8 cellular contexts compared by ENCODE assay signal in genomic region chr1:183318433-183318832, GRCh38.
A peak's percentile ranks its signal among the peaks of the same experiment; 100 is the strongest.
DNase-seq lines count a peak whose midpoint lies in the region; ATAC-seq and TF ChIP-seq lines count a peak whose summit lies in the region.

No MANE protein-coding gene starts in this region.

- no peaks in the 10 kb centered on the region for H3K36me3 Mint-ChIP-seq in nephron (ENCODE audit: low read depth)
- no peaks in the 10 kb centered on the region for H3K36me3 Mint-ChIP-seq in activated naive CD4-positive, alpha-beta T cell treated with anti-CD3 and anti-CD28 coated beads, Interleukin-2, amount 50 U/mL, for 72 hours

- H3K9me3 ChIP-seq in GM23248 (ENCODE audit: low read depth), result no peaks in the 10 kb centered on the region
- no peaks in the 10 kb centered on the region for H3K9me3 ChIP-seq in Panc1 (ENCODE audit: control insufficient read depth, insufficient read depth, low read depth, low read length)

- peaks cover 24% of the 10 kb centered on the region for H3K4me1 Mint-ChIP-seq in nephron

- H3K4me1 ChIP-seq in GM23248 (ENCODE audit: insufficient read depth) (peaks cover 12% of the 10 kb centered on the region), Panc1 (ENCODE audit: control insufficient read depth, insufficient read depth, low read length) (no peaks in the 10 kb centered on the region)

- H2AFZ ChIP-seq in GM23248, result peak overlapping the region; percentile 45; the same call in 1 of the 2 replicates

- no peak overlapping the region for H3K27ac ChIP-seq in GM23248
- no peak overlapping the region for H3K27ac ChIP-seq in Panc1 (ENCODE audit: low read length)

- 32 to 33% methylated on average over 4 of the region's 4 CpGs for WGBS in GM23248 (ENCODE audit: low coverage in 1 of 2, low lambda C conversion rate in 2 of 2, missing lambda C conversion rate in 2 of 2), 2 experiments

- no peaks in the 10 kb centered on the region for H3K9me3 Mint-ChIP-seq in nephron
- no peaks in the 10 kb centered on the region for H3K9me3 Mint-ChIP-seq in activated naive CD4-positive, alpha-beta T cell treated with anti-CD3 and anti-CD28 coated beads, Interleukin-2, amount 50 U/mL, for 72 hours

- H4K20me1 ChIP-seq in GM23248 (ENCODE audit: insufficient read depth), result no peaks in the 10 kb centered on the region

- ATAC-seq in Panc1, result peak; percentile 91
- ATAC-seq in esophagus mucosa, result peak; percentile 91
- no peak for ATAC-seq in activated naive CD4-positive, alpha-beta T cell treated with anti-CD3 and anti-CD28 coated beads, Interleukin-2, amount 50 U/mL, for 72 hours

- no peaks in the 10 kb centered on the region for H3K27me3 Mint-ChIP-seq in nephron (ENCODE audit: low read depth)

- no peaks in the 10 kb centered on the region for H3K9me2 ChIP-seq in GM23248 (ENCODE audit: insufficient read depth)

- H3K4me3 ChIP-seq in AG10803 (ENCODE audit: low read length), result no peak overlapping the region
- no peak overlapping the region for H3K4me3 ChIP-seq in GM23248
- H3K4me3 ChIP-seq in Panc1 (ENCODE audit: low read depth in 2 of 2, low read length in 2 of 2), result no peak overlapping the region

- CTCF ChIA-PET in Panc1 (lab: Charles Lee), result no interaction called here

- H3K36me3 ChIP-seq in GM23248 (ENCODE audit: low read depth) (no peaks in the 10 kb centered on the region), Panc1 (ENCODE audit: control insufficient read depth, insufficient read depth, low read length) (no peaks in the 10 kb centered on the region)

- intact Hi-C loops in Panc1 (cut with micrococcal nuclease; ENCODE audit: unreplicated experiment), result no loop called here

- DNase-seq in AG10803 (ENCODE audit: low read depth) (peak; percentile 92), GM23248 (peak; percentile 94), Panc1 (ENCODE audit: low read depth, low spot score) (peak; percentile 27), hippocampal formation (lab: John Stamatoyannopoulos, UW) (no peak)
- no peak for DNase-seq in stimulated activated naive CD4-positive, alpha-beta T cell (lab: John Stamatoyannopoulos, UW)
- DNase-seq in activated naive CD4-positive, alpha-beta T cell treated with anti-CD3 and anti-CD28 coated beads, Interleukin-2, amount 50 U/mL, for 72 hours (ENCODE audit: low spot score in 2 of 2), result no peak

- in situ Hi-C loops in GM23248 (cut with MboI), result no loop called here
- in situ Hi-C loops in Panc1 (cut with HindIII; ENCODE audit: low pct_unique_long_range_greater_than_20kb, low sequenced_read_pairs), result no loop called here

- peak overlapping the region; percentile 85 to 97 (median 88) for H3K27ac Mint-ChIP-seq in nephron
- no peak overlapping the region for H3K27ac Mint-ChIP-seq in activated naive CD4-positive, alpha-beta T cell treated with anti-CD3 and anti-CD28 coated beads, Interleukin-2, amount 50 U/mL, for 72 hours

- no TSS peak for BruUV-seq in Panc1 (replicated peaks; lab: Mats Ljungman, UMichigan)

- H3K27me3 ChIP-seq in GM23248 (replicated peaks; ENCODE audit: insufficient read depth), result no peaks in the 10 kb centered on the region
- no peaks in the 10 kb centered on the region for H3K27me3 ChIP-seq in Panc1 (ENCODE audit: control insufficient read depth, insufficient read depth, low read length)

- H3K79me2 ChIP-seq in GM23248 (ENCODE audit: insufficient read depth), result no peaks in the 10 kb centered on the region

- no peak overlapping the region for H3K4me2 ChIP-seq in GM23248 (ENCODE audit: unreplicated experiment)

- POLR2A ChIA-PET in Panc1 (lab: Charles Lee), result no interaction called here

- peak overlapping the region; percentile 41; the same call in 1 of the 2 replicates for H3K9ac ChIP-seq in GM23248

- H3F3A ChIP-seq in GM23248 (ENCODE audit: insufficient read depth), result no peaks in the 10 kb centered on the region

- peak; percentile 88 for TF ChIP-seq CTCF in AG10803 (conservative IDR thresholded peaks at IDR 0.05; ENCODE audit: low read length)
- peak; percentile 65 for TF ChIP-seq CTCF in Panc1 (IDR thresholded peaks at IDR 0.05)
- peak; percentile 48 to 57 (median 54) for TF ChIP-seq CTCF in nephron (IDR thresholded peaks at IDR 0.05; ENCODE audit: unreplicated experiment in 3 of 3)

- no peak overlapping the region for H3K4me3 Mint-ChIP-seq in nephron

Comparison
In these comparisons a context has a peak if more than half of its experiments do, and no peak if none do; other contexts are left out.
1. DNase-seq: peak in AG10803 (single experiment), GM23248 (single experiment) and Panc1 (single experiment); none in stimulated activated naive CD4-positive, alpha-beta T cell (0 of 6), activated naive CD4-positive, alpha-beta T cell treated with anti-CD3 and anti-CD28 coated beads, Interleukin-2, amount 50 U/mL, for 72 hours (0 of 2) and hippocampal formation (0 of 2).
2. ATAC-seq: peak in Panc1 (single experiment) and esophagus mucosa (single experiment); none in activated naive CD4-positive, alpha-beta T cell treated with anti-CD3 and anti-CD28 coated beads, Interleukin-2, amount 50 U/mL, for 72 hours (0 of 2).
3. H3K27ac Mint-ChIP-seq: peak in nephron (3 of 3); none in activated naive CD4-positive, alpha-beta T cell treated with anti-CD3 and anti-CD28 coated beads, Interleukin-2, amount 50 U/mL, for 72 hours (0 of 2).
4. Peak in every context shown above with its lines, with median percentiles within 50 percentile points of each other: CTCF ChIP-seq.